In genomic region chr4:85842540-85842939, GRCh38 we compare ENCODE assay signal across 10 cellular contexts.
DNase-seq lines count a peak whose midpoint lies in the region; FAIRE-seq and TF ChIP-seq lines count a peak whose summit lies in the region.
"Had no signal": no experiment of that assay in that cellular context is flagged by ENCODE, and none has a peak within 500 bp of the region (broad histone marks: within the 10 kb centered on the region; RNA-seq: fewer than 3 reads in every experiment).

No MANE protein-coding gene starts in this region.

- H3K36me3 ChIP-seq in kidney (ENCODE audit: control insufficient read depth in 1 of 2, insufficient read depth in 2 of 2, low read length in 2 of 2): no peaks in the 10 kb centered on the region

- H3K27ac Mint-ChIP-seq in Calu3 (ENCODE audit: unreplicated experiment): no peak overlapping the region

- H3K4me1 ChIP-seq in kidney (ENCODE audit: control insufficient read depth in 1 of 2, insufficient read depth in 1 of 2, low read depth in 1 of 2, low read length in 2 of 2): no peaks in the 10 kb centered on the region

- H3K36me3 Mint-ChIP-seq in Calu3 (ENCODE audit: insufficient read depth, unreplicated experiment): no peaks in the 10 kb centered on the region

- H3K4me3 Mint-ChIP-seq in Calu3 (ENCODE audit: low read depth, unreplicated experiment): no peak overlapping the region

- H3K4me1 Mint-ChIP-seq in Calu3 (ENCODE audit: low read depth, unreplicated experiment): no peaks in the 10 kb centered on the region

- H3K9me3 Mint-ChIP-seq in Calu3 (ENCODE audit: low read depth, unreplicated experiment): no peaks in the 10 kb centered on the region

- H3K9me3 ChIP-seq in kidney (ENCODE audit: control insufficient read depth in 1 of 2, low read length in 2 of 2): no peaks in the 10 kb centered on the region

- no peaks in the 10 kb centered on the region for H3K27me3 Mint-ChIP-seq in Calu3 (ENCODE audit: unreplicated experiment)

- peak; percentile 30 for DNase-seq in EH (ENCODE audit: low read depth)
- DNase-seq in NCI-H446 (lab: John Stamatoyannopoulos, UW): peak; percentile 80 to 87
- peak in 6 of 10 donors; percentile 4 to 59 (median 48) for DNase-seq in dorsolateral prefrontal cortex
- peak in 42 of 56 donors; percentile 1 to 68 (median 36) for DNase-seq in nucleus accumbens (lab: John Stamatoyannopoulos, UW)
- no peak for DNase-seq in HuH-7.5 (ENCODE audit: low spot score)
- no peak for DNase-seq in kidney
- DNase-seq in NCI-H1436 (lab: John Stamatoyannopoulos, UW): no peak
- DNase-seq in Calu3: no peak
- DNase-seq: activated CD4-positive, alpha-beta T cell treated with anti-CD3 and anti-CD28 coated beads, Interleukin-2, amount 50 U/mL, for 1 hour had no signal

- TF ChIP-seq CTCF in dorsolateral prefrontal cortex (IDR thresholded peaks at IDR 0.05 in 54 of 56, conservative IDR thresholded peaks at IDR 0.05 in 2 of 56; ENCODE audit: low read depth in 1 of 56, partially characterized antibody in 56 of 56) (peak in 2 of 56 donors; percentile 11 to 14), kidney (IDR thresholded peaks at IDR 0.05; ENCODE audit: borderline replicate concordance, extremely low read depth, insufficient read depth) (no peak), Calu3 (IDR thresholded peaks at IDR 0.05; ENCODE audit: unreplicated experiment) (no peak)

- H3K27me3 ChIP-seq in dorsolateral prefrontal cortex: no peaks in the 10 kb centered on the region

- CTCF ChIA-PET in Calu3 (lab: Charles Lee): no interaction called here

- H3K4me3 ChIP-seq in dorsolateral prefrontal cortex (peak overlapping the region in 17 of 59 donors; percentile 1 to 37 (median 16)), kidney (ENCODE audit: low read length in 2 of 2) (no peak overlapping the region)

- peak overlapping the region in 1 of 2 donors; percentile 10 for H3K9ac ChIP-seq in kidney (ENCODE audit: low read length in 2 of 2)

- intact Hi-C loops in dorsolateral prefrontal cortex (cut with DNase I): no loop called here
- intact Hi-C loops in kidney (cut with DNase I): no loop called here
- intact Hi-C loops in Calu3 (cut with micrococcal nuclease; ENCODE audit: unreplicated experiment): no loop called here

- no peak for FAIRE-seq in kidney (lab: Jason Lieb, UNC)

- no TSS peak for BruUV-seq in Calu3 (replicated peaks; lab: Mats Ljungman, UMichigan)

- peak overlapping the region in 35 of 59 donors; percentile 4 to 74 (median 40) for H3K27ac ChIP-seq in dorsolateral prefrontal cortex
- H3K27ac ChIP-seq in kidney (ENCODE audit: low read depth in 2 of 2, low read length in 2 of 2): no peak overlapping the region
- H3K27ac ChIP-seq: epithelial cell of prostate had no signal

Comparison
In these comparisons a context has a peak if more than half of its experiments do, and no peak if none do; other contexts are left out.
1. DNase-seq: peak in EH (single experiment), NCI-H446 (2 of 2), dorsolateral prefrontal cortex (6 of 10) and nucleus accumbens (42 of 56); none in HuH-7.5 (single experiment), kidney (single experiment), NCI-H1436 (single experiment) and Calu3 (single experiment).
2. H3K27ac ChIP-seq: peak in dorsolateral prefrontal cortex (35 of 59); none in kidney (0 of 2).